ENCODE assay signal across 17 cellular contexts in genomic region chr15:83848315-83849050, GRCh38.
DNase-seq lines count a peak whose midpoint lies in the region; ATAC-seq and TF ChIP-seq lines count a peak whose summit lies in the region.
"Had no signal": no experiment of that assay in that cellular context is flagged by ENCODE, and none has a peak within 500 bp of the region (broad histone marks: within the 10 kb centered on the region; RNA-seq: fewer than 3 reads in every experiment).

No MANE protein-coding gene starts in this region.

- no peaks in the 10 kb centered on the region for H3K4me1 ChIP-seq in colonic mucosa
- H3K4me1 ChIP-seq in PC-9 (replicated peaks; ENCODE audit: insufficient read depth): peaks cover 9% of the 10 kb centered on the region
- H3K4me1 ChIP-seq: testis had no signal

- no peak overlapping the region for H3K9ac ChIP-seq in colonic mucosa (ENCODE audit: low read depth in 2 of 2, low read length in 2 of 2)

- CTCF ChIA-PET in PC-9 (lab: Charles Lee): no interaction called here

- no peak overlapping the region for H3K27ac Mint-ChIP-seq in effector memory CD8-positive, alpha-beta T cell
- H3K27ac Mint-ChIP-seq: CD8-positive, alpha-beta T cell; naive B cell had no signal

- intact Hi-C loops in colonic mucosa (cut with DNase I): no loop called here
- intact Hi-C loops in PC-9 (cut with micrococcal nuclease; ENCODE audit: unreplicated experiment): no loop called here

- H3K9me2 ChIP-seq in PC-9 (ENCODE audit: insufficient read depth): no peaks in the 10 kb centered on the region

- H3K4me3 Mint-ChIP-seq in effector memory CD8-positive, alpha-beta T cell: no peak overlapping the region
- H3K4me3 Mint-ChIP-seq: CD8-positive, alpha-beta T cell; naive B cell had no signal

- no peaks in the 10 kb centered on the region for H3K4me1 Mint-ChIP-seq in effector memory CD8-positive, alpha-beta T cell (ENCODE audit: low read depth in 2 of 2)
- H3K4me1 Mint-ChIP-seq: naive B cell had no signal

- no peaks in the 10 kb centered on the region; the same call in 1 of the 2 replicates for H3F3A ChIP-seq in PC-9 (ENCODE audit: insufficient read depth, low read depth)

- no peak overlapping the region for H3K4me2 ChIP-seq in PC-9

- TF ChIP-seq CTCF in colonic mucosa (IDR thresholded peaks at IDR 0.05) (no peak), PC-9 (conservative IDR thresholded peaks at IDR 0.05) (no peak)

- DNase-seq in ACHN (peak; percentile 42), HS-5 (ENCODE audit: low read depth) (peak; percentile 83), colonic mucosa (no peak), kidney glomerular epithelial cell (lab: John Stamatoyannopoulos, UW) (peak; percentile 84), PC-9 (no peak), SK-N-DZ (ENCODE audit: low spot score) (no peak)
- no peak for DNase-seq in effector memory CD8-positive, alpha-beta T cell
- DNase-seq: activated naive CD4-positive, alpha-beta T cell treated with anti-CD3 and anti-CD28 coated beads, Interleukin-2, amount 50 U/mL, for 16 hours; CD8-positive, alpha-beta T cell; naive B cell; NCI-H1436 treated with DMSO at 0.1 percent for 48 hours; Peyer's patch; stimulated activated CD4-positive, alpha-beta T cell treated with anti-CD3 and anti-CD28 coated beads, Interleukin-2, amount 100 ng/mL, for 24 hours; testis had no signal

- peaks cover 3% of the 10 kb centered on the region for H3K36me3 Mint-ChIP-seq in effector memory CD8-positive, alpha-beta T cell (ENCODE audit: insufficient read depth)
- H3K36me3 Mint-ChIP-seq: CD8-positive, alpha-beta T cell; naive B cell had no signal

- no peaks in the 10 kb centered on the region for H4K20me1 ChIP-seq in PC-9 (ENCODE audit: insufficient read depth)

- POLR2A ChIA-PET in PC-9 (lab: Charles Lee; ENCODE audit: unreplicated experiment): no interaction called here

- H3K9me3 Mint-ChIP-seq in effector memory CD8-positive, alpha-beta T cell: peaks cover 0 to 6% of the 10 kb centered on the region in 2 donors
- H3K9me3 Mint-ChIP-seq: CD8-positive, alpha-beta T cell had no signal

- H3K9me3 ChIP-seq in colonic mucosa (no peaks in the 10 kb centered on the region), PC-9 (ENCODE audit: insufficient read depth, low read depth) (no peaks in the 10 kb centered on the region)
- H3K9me3 ChIP-seq: Peyer's patch, testis had no signal

- H3K4me3 ChIP-seq in colonic mucosa: no peak overlapping the region
- H3K4me3 ChIP-seq in PC-9: no peak overlapping the region
- H3K4me3 ChIP-seq: Peyer's patch, testis had no signal

- no peaks in the 10 kb centered on the region for H3K27me3 Mint-ChIP-seq in effector memory CD8-positive, alpha-beta T cell

- H3K79me2 ChIP-seq in PC-9 (ENCODE audit: low read depth): no peaks in the 10 kb centered on the region

- H3K36me3 ChIP-seq in colonic mucosa (no peaks in the 10 kb centered on the region), PC-9 (ENCODE audit: low read depth) (no peaks in the 10 kb centered on the region)
- H3K36me3 ChIP-seq: Peyer's patch had no signal

- no peak for ATAC-seq in effector memory CD8-positive, alpha-beta T cell (replicated peaks)
- ATAC-seq in GM21737 (IDR thresholded peaks at IDR 0.05; ENCODE audit: unreplicated experiment): no peak
- ATAC-seq: activated CD4-positive, CD25-positive, alpha-beta regulatory T cell treated with anti-CD3 and anti-CD28 coated beads, Interleukin-2, amount 50 U/mL, for 24 hours; CD8-positive, alpha-beta T cell; esophagus mucosa had no signal

- no peak overlapping the region for H2AFZ ChIP-seq in PC-9

- no TSS peak for BruUV-seq in PC-9 (replicated peaks; lab: Mats Ljungman, UMichigan)

- H3K27ac ChIP-seq in colonic mucosa: peak overlapping the region; percentile 18
- no peak overlapping the region for H3K27ac ChIP-seq in PC-9
- H3K27ac ChIP-seq: testis had no signal

- H3K27me3 ChIP-seq in colonic mucosa (no peaks in the 10 kb centered on the region), PC-9 (ENCODE audit: insufficient read depth, low read depth) (no peaks in the 10 kb centered on the region)
- H3K27me3 ChIP-seq: Peyer's patch, testis had no signal

- in situ Hi-C loops in ACHN (cut with HindIII; ENCODE audit: low pct_ligation_motif_present, low pct_unique_long_range_greater_than_20kb, low sequenced_read_pairs): no loop called here

Comparison
In these comparisons a context has a peak if more than half of its experiments do, and no peak if none do; other contexts are left out.
1. DNase-seq: peak in ACHN (single experiment), HS-5 (single experiment) and kidney glomerular epithelial cell (single experiment); none in colonic mucosa (single experiment), effector memory CD8-positive, alpha-beta T cell (0 of 3), PC-9 (0 of 2) and SK-N-DZ (single experiment).